In genomic region chr10:62511656-62512055, GRCh38 we compare ENCODE assay signal across 13 cellular contexts.
A peak's percentile ranks its signal among the peaks of the same experiment; 100 is the strongest.
DNase-seq lines count a peak whose midpoint lies in the region; ATAC-seq, FAIRE-seq and TF ChIP-seq lines count a peak whose summit lies in the region.
"Had no signal": no experiment of that assay in that cellular context is flagged by ENCODE, and none has a peak within 500 bp of the region (broad histone marks: within the 10 kb centered on the region; RNA-seq: fewer than 3 reads in every experiment).

No MANE protein-coding gene starts in this region.

- no peaks in the 10 kb centered on the region for H3K9me3 ChIP-seq in breast epithelium
- H3K9me3 ChIP-seq: mucosa of descending colon had no signal

- no peaks in the 10 kb centered on the region for H3K27me3 ChIP-seq in breast epithelium
- H3K27me3 ChIP-seq in brain microvascular endothelial cell (replicated peaks): no peaks in the 10 kb centered on the region

- peak; percentile 81 for DNase-seq in kidney tubule cell (ENCODE audit: low spot score)
- DNase-seq in breast epithelium (ENCODE audit: low spot score in 2 of 2): no peak
- DNase-seq in brain microvascular endothelial cell: no peak
- DNase-seq in middle frontal gyrus (ENCODE audit: extremely low spot score, low spot score): no peak
- no peak for DNase-seq in frontal cortex (ENCODE audit: low spot score in 2 of 2)
- DNase-seq: mucosa of descending colon, NCI-H1436, PC-9, right cardiac atrium had no signal

- H3K36me3 ChIP-seq in breast epithelium: no peaks in the 10 kb centered on the region
- H3K36me3 ChIP-seq in brain microvascular endothelial cell (replicated peaks): no peaks in the 10 kb centered on the region

- no peak for TF ChIP-seq CTCF in breast epithelium (IDR thresholded peaks at IDR 0.05)
- no peak for TF ChIP-seq CTCF in brain microvascular endothelial cell (IDR thresholded peaks at IDR 0.05; ENCODE audit: low read depth, low read length, missing control alignments)

- in situ Hi-C loops in brain microvascular endothelial cell (cut with HindIII; ENCODE audit: low pct_ligation_motif_present, low sequenced_read_pairs): no loop called here

- no peak for FAIRE-seq in frontal cortex (lab: Jason Lieb, UNC)
- FAIRE-seq: GM12892 had no signal

- H3K27ac ChIP-seq in breast epithelium: no peak overlapping the region
- no peak overlapping the region for H3K27ac ChIP-seq in brain microvascular endothelial cell
- H3K27ac ChIP-seq: PC-9 had no signal

- H3K4me1 ChIP-seq in breast epithelium: no peaks in the 10 kb centered on the region

- TF ChIP-seq POLR2A in breast epithelium (IDR thresholded peaks at IDR 0.05): no peak

- intact Hi-C loops in breast epithelium (cut with DNase I; ENCODE audit: low total_unique reads): no loop called here

- ATAC-seq in GM18870 (IDR thresholded peaks at IDR 0.05; ENCODE audit: unreplicated experiment) (peak; percentile 93), GM21528 (IDR thresholded peaks at IDR 0.05; ENCODE audit: low FRiP score, unreplicated experiment) (peak; percentile 86), HG03097 (IDR thresholded peaks at IDR 0.05; ENCODE audit: low FRiP score, unreplicated experiment) (peak; percentile 91)
- ATAC-seq: mucosa of descending colon, right cardiac atrium had no signal

- no peak overlapping the region for H3K4me3 ChIP-seq in breast epithelium
- H3K4me3 ChIP-seq in brain microvascular endothelial cell (ENCODE audit: low read depth, low read length): no peak overlapping the region
- H3K4me3 ChIP-seq: mucosa of descending colon, PC-9 had no signal
